18 cellular contexts compared by ENCODE assay signal in genomic region chr2:133802366-133802765, GRCh38.
DNase-seq lines count a peak whose midpoint lies in the region; ATAC-seq lines count a peak whose summit lies in the region.
"Had no signal": no experiment of that assay in that cellular context is flagged by ENCODE, and none has a peak within 500 bp of the region (broad histone marks: within the 10 kb centered on the region; RNA-seq: fewer than 3 reads in every experiment).

No MANE protein-coding gene starts in this region.

- DNase-seq in DMS79 treated with DMSO at 0.1 percent for 48 hours (lab: John Stamatoyannopoulos, UW) (peak; percentile 60), NCI-H187 treated with DMSO at 0.1 percent for 48 hours (lab: John Stamatoyannopoulos, UW) (peak; percentile 70), NCI-H510A (lab: John Stamatoyannopoulos, UW) (peak; percentile 35), cerebellar cortex (ENCODE audit: low spot score) (peak; percentile 50), NAMALWA (ENCODE audit: low spot score) (no peak), NCI-H1048 (lab: John Stamatoyannopoulos, UW) (no peak)
- no peak for DNase-seq in activated CD4-positive, CD25-positive, alpha-beta regulatory T cell (lab: John Stamatoyannopoulos, UW)
- DNase-seq: CD8-positive, alpha-beta T cell; GDM1; H9; NCI-H1092; NCI-H1694; NCI-H526; NK-92 treated with Interleukin-12 subunit alpha and Interleukin-12 subunit beta, amount 100 ng/mL, for 24 hours; T-cell had no signal

- ATAC-seq in HG02610 (IDR thresholded peaks at IDR 0.05; ENCODE audit: unreplicated experiment) = no peak
- ATAC-seq: CD8-positive, alpha-beta T cell; Right ventricle myocardium inferior; SK-N-SH treated with all-trans-retinoic acid at 6 μM for 48 hours; T-cell had no signal

Comparison
In these comparisons a context has a peak if more than half of its experiments do, and no peak if none do; other contexts are left out.
1. DNase-seq: peak in DMS79 treated with DMSO at 0.1 percent for 48 hours (single experiment), NCI-H187 treated with DMSO at 0.1 percent for 48 hours (single experiment), NCI-H510A (single experiment) and cerebellar cortex (single experiment); none in NAMALWA (single experiment), NCI-H1048 (single experiment) and activated CD4-positive, CD25-positive, alpha-beta regulatory T cell (0 of 4).